Comparison of ENCODE assay signal across 9 cellular contexts in genomic region chr9:33785914-33786313, GRCh38. TPM values are rescaled to one million over a fixed set of nuclear protein-coding genes. Genes with fewer than 3 reads are reported as not detected.
DNase-seq lines count a peak whose midpoint lies in the region; TF ChIP-seq lines count a peak whose summit lies in the region.
"Had no signal": no experiment of that assay in that cellular context is flagged by ENCODE, and none has a peak within 500 bp of the region (broad histone marks: within the 10 kb centered on the region; RNA-seq: fewer than 3 reads in every experiment).

No MANE protein-coding gene starts in this region.

- H3K9me3 ChIP-seq in thyroid gland: no peaks in the 10 kb centered on the region

- H3K27ac ChIP-seq in thyroid gland: no peak overlapping the region
- H3K27ac ChIP-seq: KMS-11 had no signal

- in situ Hi-C loops in GM13977 (cut with MboI; ENCODE audit: low pct_unique_long_range_greater_than_20kb, low sequenced_read_pairs, unreplicated experiment): no loop called here

- TF ChIP-seq POLR2A in thyroid gland (IDR thresholded peaks at IDR 0.05): no peak

- TF ChIP-seq CTCF in GM13977 (IDR thresholded peaks at IDR 0.05; ENCODE audit: extremely low read depth, insufficient read depth, missing control alignments) (peak; percentile 27), fibroblast of villous mesenchyme (IDR thresholded peaks at IDR 0.05; ENCODE audit: insufficient read depth, low read depth, low read length) (peak; percentile 60), thyroid gland (IDR thresholded peaks at IDR 0.05) (no peak)

- DNase-seq in AG08395 (ENCODE audit: low spot score) (peak; percentile 13), GM13977 (ENCODE audit: low spot score) (no peak), RPMI7951 (ENCODE audit: low read depth) (peak; percentile 56), fibroblast of villous mesenchyme (ENCODE audit: low read depth) (peak; percentile 48), medulla oblongata (ENCODE audit: extremely low spot score) (no peak), thyroid gland (no peak), NCI-H187 treated with DMSO at 0.1 percent for 48 hours (lab: John Stamatoyannopoulos, UW) (no peak), NCI-H1105 (lab: John Stamatoyannopoulos, UW) (no peak)

- H3K27me3 ChIP-seq in thyroid gland: no peaks in the 10 kb centered on the region

- 88 to 96% methylated on average over 5 of the region's 5 CpGs for WGBS in thyroid gland, 2 donors

- H3K4me1 ChIP-seq in thyroid gland: peaks cover 19 to 24% of the 10 kb centered on the region in 2 donors

- intact Hi-C loops in thyroid gland (cut with DNase I): no loop called here

- H3K4me3 ChIP-seq in fibroblast of villous mesenchyme (ENCODE audit: low read depth, low read length) (no peak overlapping the region), thyroid gland (replicated peaks in 1 of 3) (no peak overlapping the region)

- H3K36me3 ChIP-seq in thyroid gland: no peaks in the 10 kb centered on the region

RNA-seq across cellular contexts. Expression of gene PRSS3, which starts 9.4 kb away (rescaled TPM):
- 2.6 and 7.1 TPM in 2 replicates for total RNA-seq in RPMI7951 (2014; rRNA removed; shearing (Covaris generic))
- total RNA-seq in fibroblast of villous mesenchyme (3.9 and 12.9 TPM in 2 replicates), thyroid gland (not detected)

RNA-seq across cellular contexts. Expression of gene UBE2R2, which starts 31.0 kb away (rescaled TPM):
- total RNA-seq in RPMI7951 (2014; rRNA removed; shearing (Covaris generic)): 13.0 and 18.5 TPM in 2 replicates
- total RNA-seq in fibroblast of villous mesenchyme (20.3 and 20.6 TPM in 2 replicates), thyroid gland (10 to 100 TPM; 22.8 to 31.4 (median 25.8) TPM)

Comparison
In these comparisons a context has a peak if more than half of its experiments do, and no peak if none do; other contexts are left out.
1. DNase-seq: peak in AG08395 (single experiment), RPMI7951 (single experiment) and fibroblast of villous mesenchyme (single experiment); none in GM13977 (single experiment), medulla oblongata (single experiment), thyroid gland (0 of 2), NCI-H187 treated with DMSO at 0.1 percent for 48 hours (single experiment) and NCI-H1105 (single experiment).
2. CTCF ChIP-seq: peak in GM13977 (single experiment) and fibroblast of villous mesenchyme (single experiment); none in thyroid gland (0 of 6).